In the genomic region with DNA sequence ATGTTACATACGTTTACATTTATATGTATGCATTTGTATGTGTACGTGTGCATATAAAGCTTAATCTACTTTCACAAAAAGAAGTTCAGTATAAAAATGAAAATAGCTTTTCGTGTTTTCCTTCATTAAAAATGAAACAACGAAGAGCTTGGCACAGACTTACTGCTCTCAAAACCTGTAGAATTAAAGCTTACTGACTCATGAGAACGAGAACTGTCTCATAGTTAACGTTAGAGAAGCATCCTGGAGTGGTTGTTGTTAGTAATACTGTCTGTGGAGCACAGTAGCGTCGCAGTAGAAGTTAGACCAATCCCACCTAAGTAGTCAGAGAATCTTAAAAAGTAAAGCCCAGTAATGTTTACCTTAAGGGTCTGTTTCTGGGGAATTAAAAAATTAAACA, we compare ENCODE assay signal across 8 cellular contexts. TPM values are rescaled to one million over a fixed set of nuclear protein-coding genes. Genes with fewer than 3 reads are reported as not detected.
A peak's percentile ranks its signal among the peaks of the same experiment; 100 is the strongest.
DNase-seq lines count a peak whose midpoint lies in the region; ATAC-seq and TF ChIP-seq lines count a peak whose summit lies in the region.

No MANE protein-coding gene starts in this region.

- no peak for ATAC-seq in HG03565 (IDR thresholded peaks at IDR 0.05; ENCODE audit: unreplicated experiment)

- H3K27ac ChIP-seq in mammary epithelial cell (ENCODE audit: insufficient read depth, low read depth, low read length): peak overlapping the region; percentile 95

- peak overlapping the region; percentile 97 for H3K9ac ChIP-seq in mammary epithelial cell (ENCODE audit: insufficient read depth, low read length)

- no peaks in the 10 kb centered on the region for H4K20me1 ChIP-seq in mammary epithelial cell (ENCODE audit: insufficient read depth, low read length)

- H3K4me1 Mint-ChIP-seq in Calu3 (ENCODE audit: low read depth, unreplicated experiment): peaks cover 21% of the 10 kb centered on the region
- H3K4me1 Mint-ChIP-seq in mesothelial cell of epicardium: peaks cover 69% of the 10 kb centered on the region

- H3K9me3 Mint-ChIP-seq in Calu3 (ENCODE audit: low read depth, unreplicated experiment): no peaks in the 10 kb centered on the region
- H3K9me3 Mint-ChIP-seq in mesothelial cell of epicardium: no peaks in the 10 kb centered on the region

- H3K4me3 Mint-ChIP-seq in Calu3 (ENCODE audit: low read depth, unreplicated experiment) (peak overlapping the region; percentile 98), mesothelial cell of epicardium (peak overlapping the region; percentile 90)

- no peaks in the 10 kb centered on the region for H3K9me3 ChIP-seq in mammary epithelial cell (replicated peaks; ENCODE audit: insufficient read depth, low read length)

- 0% methylated on average over 8 of the region's 8 CpGs for WGBS in mammary epithelial cell (ENCODE audit: low coverage, missing lambda C conversion rate)

- peaks cover 56% of the 10 kb centered on the region for H3K79me2 ChIP-seq in mammary epithelial cell (ENCODE audit: insufficient read depth, low read length)

- BruUV-seq in Calu3 (replicated peaks; lab: Mats Ljungman, UMichigan) (no TSS peak), mammary epithelial cell (replicated peaks; lab: Mats Ljungman, UMichigan) (no TSS peak)

- dilution Hi-C loops in mammary epithelial cell (cut with HindIII; ENCODE audit: low sequenced_read_pairs): loop anchor here (5.0 kb wide), 1 partner anchor 49 kb away; no protein-coding TSS in a partner anchor

- DNase-seq in Calu3 (no peak), LNCaP clone FGC (ENCODE audit: low read depth) (no peak), mammary epithelial cell (peak; percentile 60), mesothelial cell of epicardium (ENCODE audit: low spot score in 2 of 2, unreplicated experiment in 2 of 2) (no peak), NCI-H446 (lab: John Stamatoyannopoulos, UW) (no peak), T-helper 9 cell (no peak), mesenteric fat pad (ENCODE audit: low spot score) (no peak)

- peak overlapping the region; percentile 98 for H3K4me2 ChIP-seq in mammary epithelial cell (ENCODE audit: insufficient read depth, low read depth, low read length)

- TF ChIP-seq CTCF in Calu3 (IDR thresholded peaks at IDR 0.05; ENCODE audit: unreplicated experiment): no peak
- no peak for TF ChIP-seq CTCF in LNCaP clone FGC (IDR thresholded peaks at IDR 0.05; ENCODE audit: control insufficient read depth, extremely low read depth, insufficient read depth)
- TF ChIP-seq CTCF in mammary epithelial cell (conservative IDR thresholded peaks at IDR 0.05 in 1 of 2, IDR thresholded peaks at IDR 0.05 in 1 of 2; ENCODE audit: extremely low read depth in 1 of 2, insufficient read depth in 1 of 2, low read depth in 1 of 2, low read length in 2 of 2): no peak
- TF ChIP-seq CTCF in mesothelial cell of epicardium (IDR thresholded peaks at IDR 0.05; ENCODE audit: unreplicated experiment): no peak

- H3K4me3 ChIP-seq in LNCaP clone FGC (ENCODE audit: low read depth, low read length) (peak overlapping the region; percentile 80), mammary epithelial cell (replicated peaks in 1 of 3; ENCODE audit: insufficient read depth in 1 of 3, low read depth in 2 of 3, low read length in 3 of 3) (peak overlapping the region; percentile 65 to 95 (median 76))

- CTCF ChIA-PET in Calu3 (lab: Charles Lee): interaction anchor here (0.7 kb wide), 3 partner anchors 15 to 989 kb away, joined by 3 to 11 read pairs (median 6); no protein-coding TSS in a partner anchor
- CTCF ChIA-PET in mammary epithelial cell (lab: Charles Lee; ENCODE audit: low non-redundant PET): no interaction called here

- H3K36me3 Mint-ChIP-seq in Calu3 (ENCODE audit: insufficient read depth, unreplicated experiment) (peaks cover 51% of the 10 kb centered on the region), mesothelial cell of epicardium (no peaks in the 10 kb centered on the region)

- no peaks in the 10 kb centered on the region for H3K36me3 ChIP-seq in mammary epithelial cell (ENCODE audit: insufficient read depth, low read length)

- H2AFZ ChIP-seq in mammary epithelial cell (ENCODE audit: low read depth, low read length): no peak overlapping the region

- in situ Hi-C loops in mammary epithelial cell (cut with MboI; ENCODE audit: low sequenced_read_pairs in 2 of 2): no loop called here

- H3K27ac Mint-ChIP-seq in Calu3 (ENCODE audit: unreplicated experiment): peak overlapping the region; percentile 83
- peak overlapping the region; percentile 94 for H3K27ac Mint-ChIP-seq in mesothelial cell of epicardium

- intact Hi-C loops in Calu3 (cut with micrococcal nuclease; ENCODE audit: unreplicated experiment) (no loop called here), mammary epithelial cell (cut with micrococcal nuclease) (no loop called here)

- no peaks in the 10 kb centered on the region for H3K27me3 ChIP-seq in mammary epithelial cell (ENCODE audit: insufficient read depth, low read length)

- H3K27me3 Mint-ChIP-seq in Calu3 (ENCODE audit: unreplicated experiment) (no peaks in the 10 kb centered on the region), mesothelial cell of epicardium (ENCODE audit: low read depth) (no peaks in the 10 kb centered on the region)

- H3K4me1 ChIP-seq in mammary epithelial cell (ENCODE audit: insufficient read depth, low read length): peaks cover 14% of the 10 kb centered on the region

RNA-seq across cellular contexts. Expression of gene MAT2B, which starts 1.3 kb away (rescaled TPM):
- total RNA-seq in Calu3 (2022): 81.6 and 85.5 TPM in 2 replicates
- 10 to 100 TPM; 46.1 to 49.2 TPM for total RNA-seq in mammary epithelial cell
- polyA plus RNA-seq in mammary epithelial cell: 34.0 TPM
- 20.4 TPM for polyA minus RNA-seq in mammary epithelial cell
- 44.5 to 45.5 TPM (median 44.6 TPM) in 3 replicates for total RNA-seq in mesothelial cell of epicardium
- 34.3 TPM for total RNA-seq in mesenteric fat pad

RNA-seq across cellular contexts. Expression of gene HMMR, which starts 46.3 kb away (rescaled TPM):
- 52.7 and 54.3 TPM in 2 replicates for total RNA-seq in Calu3 (2022)
- total RNA-seq in mammary epithelial cell: 10 to 100 TPM in 1 of 2 donors, under 1 TPM in 1; 0.33 to 30.7 TPM
- polyA plus RNA-seq in mammary epithelial cell: 14.7 TPM
- 19.4 TPM for polyA minus RNA-seq in mammary epithelial cell
- total RNA-seq in mesothelial cell of epicardium: 8.7 to 9.8 TPM (median 9.4 TPM) in 3 replicates
- total RNA-seq in mesenteric fat pad: 0.32 TPM

RNA-seq across cellular contexts. Expression of gene NUDCD2, which starts 46.8 kb away (rescaled TPM):
- total RNA-seq in Calu3 (2022): 36.5 and 44.9 TPM in 2 replicates
- 10 to 100 TPM in 1 of 2 donors, 1 to 10 TPM in 1; 6.3 to 33.1 TPM for total RNA-seq in mammary epithelial cell
- 4.9 TPM for polyA plus RNA-seq in mammary epithelial cell
- 0.57 TPM for polyA minus RNA-seq in mammary epithelial cell
- 32.1 to 37.2 TPM (median 34.4 TPM) in 3 replicates for total RNA-seq in mesothelial cell of epicardium
- 19.0 TPM for total RNA-seq in mesenteric fat pad
